Comparison of ENCODE assay signal across 1 cellular context in genomic region chr3:105764378-105765376, GRCh38.
TF ChIP-seq lines count a peak whose summit lies in the region.

No MANE protein-coding gene starts in this region.

TF ChIP-seq in GM12878, 131 proteins besides CTCF, POLR2A, EP300 and RAD21 (continued from another document):
- TF ChIP-seq NKRF (conservative IDR thresholded peaks at IDR 0.05) (no peak), MTA2 (IDR thresholded peaks at IDR 0.05; ENCODE audit: low read depth) (peak; percentile 25; the same call in 1 of the 2 replicates), POLR2AphosphoS2 (IDR thresholded peaks at IDR 0.05; ENCODE audit: low read depth, low read length) (no peak), CBFB (IDR thresholded peaks at IDR 0.05; ENCODE audit: low read depth) (no peak), IKZF1 (conservative IDR thresholded peaks at IDR 0.05) (peak; percentile 40), TCF12 (IDR thresholded peaks at IDR 0.05; ENCODE audit: low read depth, low read length) (no peak), NFIC (IDR thresholded peaks at IDR 0.05; ENCODE audit: low read depth, low read length) (0 out of 2 replicates have a peak, but pooled peaks have one; percentile 32), PML (IDR thresholded peaks at IDR 0.05; ENCODE audit: low read length) (0 out of 2 replicates have a peak, but pooled peaks have one; percentile 48), NR2F1 (conservative IDR thresholded peaks at IDR 0.05) (peak; percentile 44; the same call in 1 of the 2 replicates), MEF2A (IDR thresholded peaks at IDR 0.05; ENCODE audit: insufficient read depth, low read depth, low read length) (0 out of 2 replicates have a peak, but pooled peaks have one; percentile 7), SKIL (IDR thresholded peaks at IDR 0.05; ENCODE audit: low read depth, poor library complexity, severe bottlenecking) (no peak), PKNOX1 (IDR thresholded peaks at IDR 0.05) (no peak), CHD4 (IDR thresholded peaks at IDR 0.05) (no peak), ZNF207 (IDR thresholded peaks at IDR 0.05; ENCODE audit: borderline replicate concordance) (no peak), ATF2 (IDR thresholded peaks at IDR 0.05; ENCODE audit: low read length) (peak; percentile 42; the same call in 1 of the 2 replicates), BMI1 (IDR thresholded peaks at IDR 0.05; ENCODE audit: borderline replicate concordance) (no peak), FOXM1 (IDR thresholded peaks at IDR 0.05; ENCODE audit: low read depth, low read length) (0 out of 2 replicates have a peak, but pooled peaks have one; percentile 37), RUNX3 (IDR thresholded peaks at IDR 0.05; ENCODE audit: low read length) (peak; percentile 75), ELK1 (IDR thresholded peaks at IDR 0.05; ENCODE audit: low read depth, low read length) (no peak), ZBTB4 (CRISPR knock-in tag; IDR thresholded peaks at IDR 0.05) (no peak), POU2F2 (IDR thresholded peaks at IDR 0.05; ENCODE audit: borderline replicate concordance, low read depth, low read length) (no peak), SP1 (IDR thresholded peaks at IDR 0.05; ENCODE audit: low read depth, low read length) (no peak), ATF7 (IDR thresholded peaks at IDR 0.05; ENCODE audit: low read depth) (0 out of 2 replicates have a peak, but pooled peaks have one; percentile 33), MEF2B (IDR thresholded peaks at IDR 0.05; ENCODE audit: partially characterized antibody, poor library complexity, severe bottlenecking) (peak; percentile 39)
